16 cellular contexts compared by ENCODE assay signal in the genomic region with DNA sequence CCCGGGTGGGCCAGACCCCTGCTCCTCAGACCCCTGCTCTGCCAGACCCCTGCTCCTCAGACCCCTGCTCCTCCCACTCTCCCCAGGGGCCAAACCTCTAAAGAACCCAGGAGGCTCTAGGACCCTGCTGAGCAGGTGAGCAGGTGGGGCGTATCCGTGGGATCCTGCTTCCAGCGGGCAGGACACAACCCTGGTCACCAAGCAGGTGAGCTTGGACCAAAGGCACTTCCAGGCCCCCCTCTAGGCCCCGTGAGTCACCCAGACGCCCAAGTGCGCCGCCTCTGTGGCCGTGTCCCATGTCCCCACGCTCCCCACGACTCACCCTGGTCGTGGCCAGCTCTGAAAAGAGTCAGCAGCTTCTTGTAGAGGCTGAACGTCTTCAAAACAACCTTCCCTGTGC. TPM values are rescaled to one million over a fixed set of nuclear protein-coding genes. Genes with fewer than 3 reads are reported as not detected.
DNase-seq lines count a peak whose midpoint lies in the region; ATAC-seq and TF ChIP-seq lines count a peak whose summit lies in the region.
"Had no signal": no experiment of that assay in that cellular context is flagged by ENCODE, and none has a peak within 500 bp of the region (broad histone marks: within the 10 kb centered on the region; RNA-seq: fewer than 3 reads in every experiment).

No MANE protein-coding gene starts in this region.

- ATAC-seq in GM18907 (IDR thresholded peaks at IDR 0.05; ENCODE audit: unreplicated experiment): no peak
- no peak for ATAC-seq in GM18867 (IDR thresholded peaks at IDR 0.05; ENCODE audit: unreplicated experiment)
- ATAC-seq: body of pancreas, foreskin keratinocyte had no signal

- peak overlapping the region; percentile 88 to 99 (median 94) for H3K4me2 ChIP-seq in BLaER1 treated with 17β-estradiol and CSF1 and Interleukin-3, amounts not matched to agents 10 nM and 100 nM
- no peak overlapping the region for H3K4me2 ChIP-seq in hepatocyte

- H2AFZ ChIP-seq in hepatocyte: no peak overlapping the region

- intact Hi-C loops in dorsolateral prefrontal cortex (cut with DNase I): no loop called here

- H3K4me1 ChIP-seq in BLaER1 treated with 17β-estradiol and CSF1 and Interleukin-3, amounts not matched to agents 10 nM and 100 nM: peaks cover 73 to 92% (median 85%) of the 10 kb centered on the region in 10 experiments
- peaks cover 10% of the 10 kb centered on the region for H3K4me1 ChIP-seq in hepatocyte (ENCODE audit: insufficient read depth)

- peaks cover 42 to 75% (median 61%) of the 10 kb centered on the region in 11 experiments for H4K20me1 ChIP-seq in BLaER1 treated with 17β-estradiol and CSF1 and Interleukin-3, amounts not matched to agents 10 nM and 100 nM
- H4K20me1 ChIP-seq in hepatocyte (ENCODE audit: insufficient read depth, poor library complexity, severe bottlenecking): no peaks in the 10 kb centered on the region

- H3K9me3 ChIP-seq in BLaER1 treated with 17β-estradiol and CSF1 and Interleukin-3, amounts not matched to agents 10 nM and 100 nM (replicated peaks in 1 of 11): no peaks in the 10 kb centered on the region
- no peaks in the 10 kb centered on the region for H3K9me3 ChIP-seq in hepatocyte (ENCODE audit: low read depth)
- H3K9me3 ChIP-seq: body of pancreas had no signal

- no peak; the same call in 1 of the 2 replicates for TF ChIP-seq EP300 in Ishikawa (IDR thresholded peaks at IDR 0.05; ENCODE audit: borderline replicate concordance)

- peaks cover 26 to 63% (median 48%) of the 10 kb centered on the region in 11 experiments; a peak in 21 of 22 replicates for H3K36me3 ChIP-seq in BLaER1 treated with 17β-estradiol and CSF1 and Interleukin-3, amounts not matched to agents 10 nM and 100 nM
- no peaks in the 10 kb centered on the region for H3K36me3 ChIP-seq in hepatocyte (replicated peaks; ENCODE audit: insufficient read depth, low read depth)

- no peaks in the 10 kb centered on the region for H3K9me2 ChIP-seq in hepatocyte (replicated peaks; ENCODE audit: insufficient read depth)

- H3K79me2 ChIP-seq in hepatocyte: peaks cover 16% of the 10 kb centered on the region

- WGBS in hepatocyte (ENCODE audit: low lambda C conversion rate, missing lambda C conversion rate): 93% methylated on average over 13 of the region's 13 CpGs

- peak overlapping the region; percentile 3 to 73 (median 56); a peak in 20 of 22 replicates for H3K9ac ChIP-seq in BLaER1 treated with 17β-estradiol and CSF1 and Interleukin-3, amounts not matched to agents 10 nM and 100 nM

- peak overlapping the region; percentile 3 to 54 (median 31); a peak in 17 of 20 replicates for H3K4me3 ChIP-seq in BLaER1 treated with 17β-estradiol and CSF1 and Interleukin-3, amounts not matched to agents 10 nM and 100 nM
- H3K4me3 ChIP-seq in dorsolateral prefrontal cortex: no peak overlapping the region
- no peak overlapping the region for H3K4me3 ChIP-seq in skin epidermis
- no peak overlapping the region for H3K4me3 ChIP-seq in hepatocyte
- H3K4me3 ChIP-seq: body of pancreas, coronary artery had no signal

- TF ChIP-seq CTCF in dorsolateral prefrontal cortex (IDR thresholded peaks at IDR 0.05 in 54 of 56, conservative IDR thresholded peaks at IDR 0.05 in 2 of 56; ENCODE audit: low read depth in 1 of 56, partially characterized antibody in 56 of 56): no peak
- TF ChIP-seq CTCF in hepatocyte (IDR thresholded peaks at IDR 0.05; ENCODE audit: poor library complexity): no peak

- H3K27ac ChIP-seq in BLaER1 treated with 17β-estradiol and CSF1 and Interleukin-3, amounts not matched to agents 10 nM and 100 nM: peak overlapping the region in 8 of 11 experiments; percentile 26 to 64 (median 44); a peak in 13 of 22 replicates
- H3K27ac ChIP-seq in dorsolateral prefrontal cortex: peak overlapping the region in 40 of 59 donors; percentile 4 to 81 (median 60)
- peak overlapping the region in 11 of 21 experiments; percentile 3 to 65 (median 14) for H3K27ac ChIP-seq in skin epidermis
- no peak overlapping the region for H3K27ac ChIP-seq in hepatocyte
- H3K27ac ChIP-seq: foreskin keratinocyte had no signal

- no peaks in the 10 kb centered on the region for H3K27me3 ChIP-seq in BLaER1 treated with 17β-estradiol and CSF1 and Interleukin-3, amounts not matched to agents 10 nM and 100 nM
- H3K27me3 ChIP-seq in dorsolateral prefrontal cortex (no peaks in the 10 kb centered on the region), hepatocyte (no peaks in the 10 kb centered on the region)
- H3K27me3 ChIP-seq: body of pancreas, foreskin keratinocyte had no signal

- DNase-seq in dorsolateral prefrontal cortex (no peak), hepatocyte (ENCODE audit: low spot score) (no peak)
- DNase-seq: activated CD4-positive, alpha-beta T cell treated with anti-CD3 and anti-CD28 coated beads for 4 hours; AML-193; foreskin keratinocyte; Kasumi-1; kidney glomerular epithelial cell; stimulated activated naive CD4-positive, alpha-beta T cell treated with Interleukin-2 at 50 U/mL for 16 hours; T1000 had no signal

- TF ChIP-seq RAD21 in Ishikawa (IDR thresholded peaks at IDR 0.05; ENCODE audit: low read depth): no peak; the same call in 1 of the 2 replicates

TF ChIP-seq in Ishikawa, 13 proteins besides CTCF, POLR2A, EP300 and RAD21:
- TF ChIP-seq NFIC (IDR thresholded peaks at IDR 0.05) (no peak), TCF12 (IDR thresholded peaks at IDR 0.05; ENCODE audit: low read depth) (no peak), CEBPB (IDR thresholded peaks at IDR 0.05) (no peak), MAX (IDR thresholded peaks at IDR 0.05) (peak; percentile 56), TAF1 (IDR thresholded peaks at IDR 0.05; ENCODE audit: low read depth) (peak; percentile 25; the same call in 1 of the 2 replicates), ZBTB7A (IDR thresholded peaks at IDR 0.05; ENCODE audit: low read depth) (peak; percentile 90; the same call in 1 of the 2 replicates)
- TF ChIP-seq, protein P1, sequence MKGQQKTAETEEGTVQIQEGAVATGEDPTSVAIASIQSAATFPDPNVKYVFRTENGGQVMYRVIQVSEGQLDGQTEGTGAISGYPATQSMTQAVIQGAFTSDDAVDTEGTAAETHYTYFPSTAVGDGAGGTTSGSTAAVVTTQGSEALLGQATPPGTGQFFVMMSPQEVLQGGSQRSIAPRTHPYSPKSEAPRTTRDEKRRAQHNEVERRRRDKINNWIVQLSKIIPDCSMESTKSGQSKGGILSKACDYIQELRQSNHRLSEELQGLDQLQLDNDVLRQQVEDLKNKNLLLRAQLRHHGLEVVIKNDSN (IDR thresholded peaks at IDR 0.05): no peak

RNA-seq across cellular contexts. Expression of gene CYBC1, which starts 5.0 kb away (rescaled TPM):
- total RNA-seq in dorsolateral prefrontal cortex (100 to 1,000 TPM in 8 of 120 experiments, 10 to 100 TPM in 112; 40.3 to 149 (median 70.2) TPM), hepatocyte (61.9 and 64.6 TPM in 2 replicates)
- polyA plus RNA-seq in hepatocyte: 76.6 and 81.6 TPM in 2 replicates

RNA-seq across cellular contexts. Expression of gene NARF, which starts 13.0 kb away (rescaled TPM):
- total RNA-seq in dorsolateral prefrontal cortex (100 to 1,000 TPM in 13 of 120 experiments, 10 to 100 TPM in 107; 56.4 to 136 (median 81.0) TPM), hepatocyte (43.9 and 54.9 TPM in 2 replicates)
- 91.8 and 96.2 TPM in 2 replicates for polyA plus RNA-seq in hepatocyte

RNA-seq across cellular contexts. Expression of gene OGFOD3, which starts 27.2 kb away (rescaled TPM):
- total RNA-seq in dorsolateral prefrontal cortex: 10 to 100 TPM; 20.4 to 48.6 (median 30.7) TPM
- 30.5 and 33.4 TPM in 2 replicates for total RNA-seq in hepatocyte
- polyA plus RNA-seq in hepatocyte: 25.4 and 25.7 TPM in 2 replicates

RNA-seq across cellular contexts. Expression of gene HEXD, which starts 27.4 kb away (rescaled TPM):
- total RNA-seq in dorsolateral prefrontal cortex: 10 to 100 TPM; 15.3 to 59.1 (median 29.4) TPM
- total RNA-seq in hepatocyte: 27.7 and 32.6 TPM in 2 replicates
- polyA plus RNA-seq in hepatocyte: 46.0 and 58.0 TPM in 2 replicates

Comparison
In these comparisons a context has a peak if more than half of its experiments do, and no peak if none do; other contexts are left out.
1. H3K4me3 ChIP-seq: peak in BLaER1 treated with 17β-estradiol and CSF1 and Interleukin-3, amounts not matched to agents 10 nM and 100 nM (10 of 10); none in dorsolateral prefrontal cortex (0 of 59), skin epidermis (0 of 7) and hepatocyte (single experiment).